Comparison of ENCODE assay signal across 8 cellular contexts in the genomic region with DNA sequence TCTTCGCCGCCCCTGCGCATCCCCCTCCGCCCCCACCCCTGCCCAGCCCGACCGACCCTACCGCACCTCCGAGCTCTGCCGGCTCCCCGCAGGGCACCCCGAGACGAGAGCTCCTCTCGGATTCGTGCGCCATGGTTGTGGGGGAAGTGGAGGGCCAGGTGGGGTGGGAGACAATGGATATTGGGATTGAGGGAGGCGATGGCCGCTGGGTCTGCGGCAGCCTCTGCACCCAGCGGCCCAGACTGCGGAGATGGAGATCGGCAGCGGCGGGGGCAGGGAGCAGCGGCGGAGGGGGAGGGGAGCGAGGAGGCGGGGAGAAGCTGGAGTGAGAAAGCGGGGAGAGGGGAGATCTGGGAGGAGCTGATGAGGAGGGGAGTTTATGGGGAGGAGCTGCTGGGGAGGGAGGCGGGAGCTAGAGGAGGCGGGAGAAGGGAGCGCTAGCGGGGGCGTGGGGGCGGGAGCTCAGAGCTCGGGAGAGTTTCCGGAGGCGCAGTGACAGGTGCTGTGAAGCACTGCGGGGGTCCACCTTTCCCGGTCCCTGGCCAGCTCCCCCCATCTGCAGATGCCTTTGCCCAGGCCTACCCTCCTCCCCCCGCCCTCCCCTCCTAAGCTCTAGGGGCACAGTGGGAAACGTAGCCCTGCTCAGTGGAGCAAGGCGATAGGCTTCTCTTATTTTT. TPM values are rescaled to one million over a fixed set of nuclear protein-coding genes. Genes with fewer than 3 reads are reported as not detected.
DNase-seq lines count a peak whose midpoint lies in the region; ATAC-seq and TF ChIP-seq lines count a peak whose summit lies in the region.

Gene SALL2 (minus strand): TSS at position 352 of the 677 bp plus-strand sequence. CDS start 219 bp downstream, at position 133.

- ATAC-seq in GM21717 (IDR thresholded peaks at IDR 0.05; ENCODE audit: unreplicated experiment): no peak
- ATAC-seq in GM18867 (IDR thresholded peaks at IDR 0.05; ENCODE audit: unreplicated experiment): no peak

- H3K36me3 ChIP-seq in breast epithelium (no peaks in the 10 kb centered on the region), iPS-20b (ENCODE audit: insufficient read depth, low read depth, low read length) (peaks cover 70% of the 10 kb centered on the region)

- H3K27ac ChIP-seq in VCaP (peak within 1 kb of the TSS; percentile 68; the same call in 1 of the 2 replicates), breast epithelium (peak within 1 kb of the TSS; percentile 71 to 87), iPS-20b (ENCODE audit: low read length) (peak within 1 kb of the TSS; percentile 96), skin epidermis (peak within 1 kb of the TSS in 15 of 21 experiments; percentile 3 to 77 (median 23))

- DNase-seq in GM12865 (ENCODE audit: low read depth) (peak; percentile 51), NCI-H1417 (lab: John Stamatoyannopoulos, UW) (peak; percentile 93 to 98 (median 97)), breast epithelium (ENCODE audit: low spot score in 2 of 2) (peak; percentile 60 to 79)

- H3K4me3 ChIP-seq in GM12865 (ENCODE audit: low read depth, low read length) (peak within 1 kb of the TSS; percentile 58), breast epithelium (peak within 1 kb of the TSS; percentile 65 to 91 (median 78)), iPS-20b (ENCODE audit: low read length) (peak within 1 kb of the TSS; percentile 86), skin epidermis (peak within 1 kb of the TSS; percentile 44 to 71 (median 58))

- H3K27me3 ChIP-seq in breast epithelium: no peaks in the 10 kb centered on the region
- H3K27me3 ChIP-seq in iPS-20b (ENCODE audit: insufficient read depth, low read length): no peaks in the 10 kb centered on the region

- peak within 1 kb of the TSS; percentile 89 for H3K9ac ChIP-seq in iPS-20b (ENCODE audit: low read depth, low read length)

- no peaks in the 10 kb centered on the region for H3K9me3 ChIP-seq in breast epithelium
- no peaks in the 10 kb centered on the region for H3K9me3 ChIP-seq in iPS-20b (ENCODE audit: insufficient read depth, low read depth, low read length)

- intact Hi-C loops in breast epithelium (cut with DNase I; ENCODE audit: low total_unique reads): no loop called here

- no peak for TF ChIP-seq POLR2A in breast epithelium (IDR thresholded peaks at IDR 0.05)

- peaks cover 0 to 5% of the 10 kb centered on the region in 2 donors for H3K4me1 ChIP-seq in breast epithelium
- peaks cover 52% of the 10 kb centered on the region for H3K4me1 ChIP-seq in iPS-20b (ENCODE audit: insufficient read depth, low read length)

- TF ChIP-seq CTCF in GM12865 (IDR thresholded peaks at IDR 0.05; ENCODE audit: insufficient read depth, low read depth, low read length, missing control alignments) (no peak), VCaP (conservative IDR thresholded peaks at IDR 0.05) (no peak), breast epithelium (IDR thresholded peaks at IDR 0.05) (no peak)

RNA-seq across cellular contexts. Expression of gene SALL2, which starts in this region (rescaled TPM):
- 10 to 100 TPM in 2 of 3 donors, 1 to 10 TPM in 1; 3.0 to 11.8 (median 10.7) TPM for total RNA-seq in breast epithelium

Comparison
In these comparisons a context has a peak if more than half of its experiments do, and no peak if none do; other contexts are left out.
1. H3K27ac ChIP-seq: peak in every context shown above with its lines; median percentile 96 in iPS-20b; 79 in breast epithelium; 68 in VCaP; 23 in skin epidermis.